ENCODE assay signal across 8 cellular contexts in genomic region chr22:38181453-38182200, GRCh38. TPM values are rescaled to one million over a fixed set of nuclear protein-coding genes. Genes with fewer than 3 reads are reported as not detected.
DNase-seq lines count a peak whose midpoint lies in the region; TF ChIP-seq lines count a peak whose summit lies in the region.

A gene with protein sequence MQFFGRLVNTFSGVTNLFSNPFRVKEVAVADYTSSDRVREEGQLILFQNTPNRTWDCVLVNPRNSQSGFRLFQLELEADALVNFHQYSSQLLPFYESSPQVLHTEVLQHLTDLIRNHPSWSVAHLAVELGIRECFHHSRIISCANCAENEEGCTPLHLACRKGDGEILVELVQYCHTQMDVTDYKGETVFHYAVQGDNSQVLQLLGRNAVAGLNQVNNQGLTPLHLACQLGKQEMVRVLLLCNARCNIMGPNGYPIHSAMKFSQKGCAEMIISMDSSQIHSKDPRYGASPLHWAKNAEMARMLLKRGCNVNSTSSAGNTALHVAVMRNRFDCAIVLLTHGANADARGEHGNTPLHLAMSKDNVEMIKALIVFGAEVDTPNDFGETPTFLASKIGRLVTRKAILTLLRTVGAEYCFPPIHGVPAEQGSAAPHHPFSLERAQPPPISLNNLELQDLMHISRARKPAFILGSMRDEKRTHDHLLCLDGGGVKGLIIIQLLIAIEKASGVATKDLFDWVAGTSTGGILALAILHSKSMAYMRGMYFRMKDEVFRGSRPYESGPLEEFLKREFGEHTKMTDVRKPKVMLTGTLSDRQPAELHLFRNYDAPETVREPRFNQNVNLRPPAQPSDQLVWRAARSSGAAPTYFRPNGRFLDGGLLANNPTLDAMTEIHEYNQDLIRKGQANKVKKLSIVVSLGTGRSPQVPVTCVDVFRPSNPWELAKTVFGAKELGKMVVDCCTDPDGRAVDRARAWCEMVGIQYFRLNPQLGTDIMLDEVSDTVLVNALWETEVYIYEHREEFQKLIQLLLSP (minus strand): TSS chr22:38181830. CDS start chr22:38169426, 12,404 bp downstream.

- no peak for TF ChIP-seq POLR2A in stomach (IDR thresholded peaks at IDR 0.05)

- in situ Hi-C loops in HAP-1 (cut with MboI; ENCODE audit: low sequenced_read_pairs) = no loop called here

- no peak for TF ChIP-seq RAD21 in neural cell (conservative IDR thresholded peaks at IDR 0.05)

- TF ChIP-seq CTCF in MM.1S (IDR thresholded peaks at IDR 0.05; ENCODE audit: low read length) = no peak
- no peak for TF ChIP-seq CTCF in neural cell (IDR thresholded peaks at IDR 0.05; ENCODE audit: poor library complexity, severe bottlenecking)
- TF ChIP-seq CTCF in stomach (IDR thresholded peaks at IDR 0.05) = no peak

- no peaks in the 10 kb centered on the region for H3K9me2 ChIP-seq in MM.1S (replicated peaks; ENCODE audit: insufficient read depth, low read length)
- H3K9me2 ChIP-seq in neural cell (ENCODE audit: insufficient read depth, low read length) = no peaks in the 10 kb centered on the region

- H3K79me2 ChIP-seq in MM.1S (ENCODE audit: low read length) (peaks cover 13% of the 10 kb centered on the region), neural cell (replicated peaks; ENCODE audit: insufficient read depth, low read length) (peaks cover 5% of the 10 kb centered on the region)

- DNase-seq in ELR (ENCODE audit: low read depth) = peak; percentile 99
- DNase-seq in HAP-1 (ENCODE audit: low spot score in 2 of 2) = peak; percentile 99
- DNase-seq in MM.1S = peak; percentile 99
- DNase-seq in SIG-M5 (lab: John Stamatoyannopoulos, UW) = peak; percentile 83
- peak; percentile 90 for DNase-seq in activated gamma-delta T cell (lab: John Stamatoyannopoulos, UW)
- peak; percentile 99 for DNase-seq in fibroblast of the conjunctiva (ENCODE audit: low read depth)
- peak; percentile 99 for DNase-seq in stomach

- peak within 1 kb of the TSS; percentile 71 for H2AFZ ChIP-seq in MM.1S (ENCODE audit: low read length)
- peak within 1 kb of the TSS; percentile 79 for H2AFZ ChIP-seq in neural cell (ENCODE audit: low read depth, low read length)

- peak within 1 kb of the TSS; percentile 54 for H3K4me3 ChIP-seq in HAP-1
- peak within 1 kb of the TSS; percentile 86 for H3K4me3 ChIP-seq in MM.1S (ENCODE audit: low read length)
- H3K4me3 ChIP-seq in neural cell (ENCODE audit: low read length) = peak within 1 kb of the TSS; percentile 80
- peak within 1 kb of the TSS; percentile 50 to 63 (median 58) for H3K4me3 ChIP-seq in stomach

- H3K36me3 ChIP-seq in HAP-1 (replicated peaks) (no peaks in the 10 kb centered on the region), MM.1S (replicated peaks; ENCODE audit: insufficient read depth, low read length) (no peaks in the 10 kb centered on the region), neural cell (ENCODE audit: insufficient read depth, low read length) (no peaks in the 10 kb centered on the region), stomach (no peaks in the 10 kb centered on the region)

- peak within 1 kb of the TSS; percentile 94 for H3K4me2 ChIP-seq in MM.1S (ENCODE audit: low read depth, low read length)
- peak within 1 kb of the TSS; percentile 93 for H3K4me2 ChIP-seq in neural cell (ENCODE audit: low read length)

- 0 to 1% (median 1%) methylated on average over 39 to 48 of the region's 48 CpGs for WGBS in stomach, 5 donors

- H3K9me3 ChIP-seq in HAP-1 (no peaks in the 10 kb centered on the region), MM.1S (replicated peaks; ENCODE audit: insufficient read depth, low read length) (no peaks in the 10 kb centered on the region), neural cell (ENCODE audit: low read length) (no peaks in the 10 kb centered on the region), stomach (no peaks in the 10 kb centered on the region)

- intact Hi-C loops in stomach (cut with DNase I; ENCODE audit: low total_unique reads) = no loop called here

- TF ChIP-seq EP300 in neural cell (conservative IDR thresholded peaks at IDR 0.05; ENCODE audit: poor library complexity, severe bottlenecking) (no peak), stomach (IDR thresholded peaks at IDR 0.05) (no peak)

- H3F3A ChIP-seq in MM.1S (ENCODE audit: insufficient read depth, low read length) = peaks cover 22% of the 10 kb centered on the region
- no peaks in the 10 kb centered on the region for H3F3A ChIP-seq in neural cell (ENCODE audit: insufficient read depth, low read length, poor library complexity, severe bottlenecking)

- peaks cover 24% of the 10 kb centered on the region for H3K4me1 ChIP-seq in HAP-1
- peaks cover 30% of the 10 kb centered on the region for H3K4me1 ChIP-seq in MM.1S (ENCODE audit: low read length)
- H3K4me1 ChIP-seq in stomach = peaks cover 17 to 54% (median 44%) of the 10 kb centered on the region in 4 donors

- H3K27me3 ChIP-seq in HAP-1 (ENCODE audit: low read depth) (no peaks in the 10 kb centered on the region), MM.1S (replicated peaks; ENCODE audit: insufficient read depth, low read length) (no peaks in the 10 kb centered on the region), neural cell (ENCODE audit: insufficient read depth, low read depth, low read length) (no peaks in the 10 kb centered on the region), stomach (no peaks in the 10 kb centered on the region)

- H3K9ac ChIP-seq in MM.1S (ENCODE audit: low read length) = peak within 1 kb of the TSS; percentile 97
- peak within 1 kb of the TSS; percentile 67 for H3K9ac ChIP-seq in neural cell (ENCODE audit: low read length)

- H4K20me1 ChIP-seq in MM.1S (ENCODE audit: insufficient read depth, low read length) = no peaks in the 10 kb centered on the region
- no peaks in the 10 kb centered on the region for H4K20me1 ChIP-seq in neural cell (ENCODE audit: insufficient read depth)

- peak within 1 kb of the TSS; percentile 95 for H3K27ac ChIP-seq in MM.1S (ENCODE audit: low read length)
- H3K27ac ChIP-seq in neural cell (ENCODE audit: low read length) = peak within 1 kb of the TSS; percentile 65
- peak within 1 kb of the TSS; percentile 91 to 95 (median 94) for H3K27ac ChIP-seq in stomach

TF ChIP-seq in neural cell, 6 proteins besides CTCF, POLR2A, EP300 and RAD21:
- no peak for TF ChIP-seq TAF1 (IDR thresholded peaks at IDR 0.05; ENCODE audit: low read depth)
- TF ChIP-seq MXI1 (conservative IDR thresholded peaks at IDR 0.05; ENCODE audit: poor library complexity, severe bottlenecking) = peak; percentile 70
- no peak for TF ChIP-seq EZH2 (IDR thresholded peaks at IDR 0.05; ENCODE audit: borderline replicate concordance, insufficient read depth, low read length, poor library complexity, severe bottlenecking)
- no peak for TF ChIP-seq SMC3 (conservative IDR thresholded peaks at IDR 0.05; ENCODE audit: poor library complexity)
- no peak for TF ChIP-seq POLR2AphosphoS5 (IDR thresholded peaks at IDR 0.05)

RNA-seq across cellular contexts. Expression of the gene that starts here (rescaled TPM):
- 18.5 and 20.0 TPM in 2 replicates for polyA plus RNA-seq in neural cell
- polyA minus RNA-seq in neural cell = 26.5 and 32.6 TPM in 2 replicates
- 10 to 100 TPM; 24.0 to 68.3 (median 30.0) TPM for total RNA-seq in stomach
- 10 to 100 TPM in 2 of 3 donors, 1 to 10 TPM in 1; 6.0 to 24.8 (median 11.8) TPM for polyA plus RNA-seq in stomach

Comparison
In these comparisons a context has a peak if more than half of its experiments do, and no peak if none do; other contexts are left out.
1. Peak in every context shown above with its lines: DNase-seq, H3K4me3 ChIP-seq and H3K27ac ChIP-seq.